ENCODE assay signal across 19 cellular contexts in genomic region chr2:112332123-112332696, GRCh38. TPM values are rescaled to one million over a fixed set of nuclear protein-coding genes. Genes with fewer than 3 reads are reported as not detected.
A peak's percentile ranks its signal among the peaks of the same experiment; 100 is the strongest.
DNase-seq lines count a peak whose midpoint lies in the region; ATAC-seq, FAIRE-seq and TF ChIP-seq lines count a peak whose summit lies in the region.
"Had no signal": no experiment of that assay in that cellular context is flagged by ENCODE, and none has a peak within 500 bp of the region (broad histone marks: within the 10 kb centered on the region; RNA-seq: fewer than 3 reads in every experiment).

No MANE protein-coding gene starts in this region.

- DNase-seq in WTC11 (ENCODE audit: low spot score), result no peak
- no peak for DNase-seq in left lobe of liver (ENCODE audit: low spot score)
- DNase-seq in right lobe of liver, result no peak
- no peak for DNase-seq in small intestine
- DNase-seq: Caco-2; CD4-positive, CD25-positive, alpha-beta regulatory T cell; CD8-positive, alpha-beta T cell; DMS153; DND-41; H7; HCEC 1CT had no signal

- TF ChIP-seq CTCF in WTC11 (IDR thresholded peaks at IDR 0.05) (no peak), right lobe of liver (IDR thresholded peaks at IDR 0.05) (no peak)

- no peak for TF ChIP-seq POLR2A in right lobe of liver (IDR thresholded peaks at IDR 0.05)

- H3K4me1 Mint-ChIP-seq in WTC11, result 0 out of 2 replicates have a peak, but pooled peaks cover 5% of the 10 kb centered on the region
- H3K4me1 Mint-ChIP-seq: B cell had no signal

- no peak for ATAC-seq in WTC11
- peak; percentile 64 for ATAC-seq in left lobe of liver
- ATAC-seq in right lobe of liver, result peak; percentile 25 to 67 (median 56)
- ATAC-seq in GM19397 (IDR thresholded peaks at IDR 0.05; ENCODE audit: unreplicated experiment), result no peak
- no peak for ATAC-seq in GM18502 (IDR thresholded peaks at IDR 0.05; ENCODE audit: poor library complexity, unreplicated experiment)
- ATAC-seq: CD8-positive, alpha-beta T cell; GM23338 had no signal

- H3K36me3 ChIP-seq in right lobe of liver (no peaks in the 10 kb centered on the region), small intestine (ENCODE audit: control insufficient read depth in 2 of 2, insufficient read depth in 2 of 2, low read length in 2 of 2) (peaks cover 2 to 9% of the 10 kb centered on the region in 2 donors)

- H3K4me3 ChIP-seq in right lobe of liver (no peak overlapping the region), small intestine (ENCODE audit: low read depth in 1 of 2, low read length in 2 of 2) (no peak overlapping the region)
- H3K4me3 ChIP-seq: BLaER1, GM23338 had no signal

- no peak overlapping the region for H3K4me3 Mint-ChIP-seq in WTC11
- H3K4me3 Mint-ChIP-seq: B cell; CD4-positive, CD25-positive, alpha-beta regulatory T cell; CD8-positive, alpha-beta T cell; GM23338 had no signal

- H3K27me3 Mint-ChIP-seq in WTC11 (ENCODE audit: low read depth), result no peaks in the 10 kb centered on the region
- H3K27me3 Mint-ChIP-seq: B cell; CD4-positive, CD25-positive, alpha-beta regulatory T cell had no signal

- intact Hi-C loops in right lobe of liver (cut with DNase I), result no loop called here

- POLR2A ChIA-PET in WTC11 (lab: Charles Lee), result no interaction called here

- no peak for FAIRE-seq in small intestine (lab: Jason Lieb, UNC)
- FAIRE-seq: GM12892, GM19239 had no signal

- H3K9me3 ChIP-seq in right lobe of liver, result no peaks in the 10 kb centered on the region
- H3K9me3 ChIP-seq in small intestine (ENCODE audit: control insufficient read depth, low read depth), result no peaks in the 10 kb centered on the region
- H3K9me3 ChIP-seq: Caco-2 had no signal

- 32% methylated on average over 3 of the region's 5 CpGs for WGBS in right lobe of liver (ENCODE audit: insufficient coverage, low coverage, low lambda C conversion rate, missing lambda C conversion rate)
- 77% methylated on average over 5 of the region's 5 CpGs for WGBS in small intestine, 3 donors

- H3K27me3 ChIP-seq in right lobe of liver, result no peaks in the 10 kb centered on the region
- no peaks in the 10 kb centered on the region for H3K27me3 ChIP-seq in small intestine (ENCODE audit: control insufficient read depth in 2 of 2, insufficient read depth in 2 of 2, low read length in 2 of 2)
- H3K27me3 ChIP-seq: BLaER1 had no signal

- peaks cover 17% of the 10 kb centered on the region for H3K36me3 Mint-ChIP-seq in WTC11

- H3K27ac ChIP-seq in right lobe of liver (peak overlapping the region in 2 of 3 donors; percentile 1 to 20), small intestine (ENCODE audit: low read depth in 1 of 2, low read length in 1 of 2) (no peak overlapping the region)
- H3K27ac ChIP-seq: BLaER1, C4-2B had no signal

- H3K4me1 ChIP-seq in right lobe of liver (peaks cover 0 to 9% (median 0%) of the 10 kb centered on the region in 4 donors), small intestine (ENCODE audit: control insufficient read depth in 2 of 2, insufficient read depth in 1 of 2, low read depth in 1 of 2, low read length in 1 of 2) (no peaks in the 10 kb centered on the region)
- H3K4me1 ChIP-seq: BLaER1, Caco-2 had no signal

- no peak overlapping the region for H3K27ac Mint-ChIP-seq in WTC11
- H3K27ac Mint-ChIP-seq: B cell, GM23338 had no signal

- CTCF ChIA-PET in WTC11 (lab: Charles Lee), result no interaction called here

- peaks cover 7% of the 10 kb centered on the region; the same call in 1 of the 2 replicates for H3K9me3 Mint-ChIP-seq in WTC11
- H3K9me3 Mint-ChIP-seq: CD4-positive, CD25-positive, alpha-beta regulatory T cell; CD8-positive, alpha-beta T cell; GM23338 had no signal

TF ChIP-seq in WTC11, 78 proteins besides CTCF, POLR2A, EP300 and RAD21:
- TF ChIP-seq ZNF121 (CRISPR knock-in tag; IDR thresholded peaks at IDR 0.05), result peak; percentile 36; the same call in 1 of the 2 replicates
- no peak for TF ChIP-seq CREM (CRISPR knock-in tag; IDR thresholded peaks at IDR 0.05)
TF ChIP-seq in WTC11: peak in this region for 1.

RNA-seq across cellular contexts. Expression of gene ZC3H6, which starts 56.8 kb away (rescaled TPM):
- total RNA-seq in WTC11 (2021), result 10.0 to 13.0 TPM (median 11.8 TPM) in 3 replicates
- total RNA-seq in left lobe of liver, result 3.7 TPM
- 1 to 10 TPM; 1.2 to 4.3 (median 2.5) TPM for total RNA-seq in right lobe of liver
- polyA plus RNA-seq in small intestine, result 1 to 10 TPM; 1.6 to 2.7 (median 1.8) TPM

Comparison
In these comparisons a context has a peak if more than half of its experiments do, and no peak if none do; other contexts are left out.
1. ATAC-seq: peak in left lobe of liver (single experiment) and right lobe of liver (4 of 4); none in WTC11 (single experiment), GM19397 (single experiment) and GM18502 (single experiment).
2. H3K27ac ChIP-seq: peak in right lobe of liver (2 of 3); none in small intestine (0 of 2).